ENCODE assay signal across 10 cellular contexts in the genomic region with DNA sequence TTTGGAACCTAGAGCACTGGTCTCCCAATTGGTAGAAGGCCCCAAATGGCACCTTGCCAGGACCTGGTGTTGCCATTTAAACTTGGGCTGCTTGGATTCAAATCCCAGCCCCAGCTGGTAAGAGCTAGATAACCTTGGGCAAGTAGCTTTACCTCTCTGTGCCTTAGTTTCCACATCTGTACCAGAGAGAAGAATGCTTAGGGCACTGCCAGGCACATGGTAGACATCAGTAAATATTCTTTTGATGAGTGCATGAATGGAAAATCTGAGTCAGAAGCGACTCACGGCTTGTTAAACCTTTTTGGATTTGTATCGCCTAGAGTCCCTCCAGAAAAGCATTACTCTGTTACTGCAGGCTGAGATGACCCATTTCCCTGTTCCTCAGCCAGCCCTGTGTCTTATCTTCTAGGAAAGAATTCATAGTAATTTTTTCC.
DNase-seq lines count a peak whose midpoint lies in the region; ATAC-seq and TF ChIP-seq lines count a peak whose summit lies in the region.
"Had no signal": no experiment of that assay in that cellular context is flagged by ENCODE, and none has a peak within 500 bp of the region (broad histone marks: within the 10 kb centered on the region; RNA-seq: fewer than 3 reads in every experiment).

No MANE protein-coding gene starts in this region.

- H3K36me3 ChIP-seq in adrenal gland (replicated peaks in 1 of 2) = no peaks in the 10 kb centered on the region
- no peaks in the 10 kb centered on the region for H3K36me3 ChIP-seq in CD8-positive, alpha-beta T cell (ENCODE audit: insufficient read depth, low read length)
- H3K36me3 ChIP-seq: Peyer's patch had no signal

- POLR2A ChIA-PET in CD8-positive, alpha-beta T cell (lab: Charles Lee) = no interaction called here

- CTCF ChIA-PET in CD8-positive, alpha-beta T cell (lab: Charles Lee) = no interaction called here

- intact Hi-C loops in adrenal gland (cut with DNase I) = no loop called here
- intact Hi-C loops in CD8-positive, alpha-beta T cell (cut with DNase I, micrococcal nuclease) = no loop called here

- TF ChIP-seq POLR2A in adrenal gland (IDR thresholded peaks at IDR 0.05) = no peak

- peaks cover 0 to 9% of the 10 kb centered on the region in 2 donors for H3K4me1 ChIP-seq in adrenal gland (replicated peaks in 1 of 2)
- H3K4me1 ChIP-seq in CD8-positive, alpha-beta T cell (ENCODE audit: insufficient read depth, low read length) = peaks cover 2% of the 10 kb centered on the region

- no peak overlapping the region for H3K4me3 ChIP-seq in AG10803 (ENCODE audit: low read length)
- no peak overlapping the region for H3K4me3 ChIP-seq in adrenal gland
- no peak overlapping the region for H3K4me3 ChIP-seq in CD8-positive, alpha-beta T cell (ENCODE audit: low read depth, low read length)
- H3K4me3 ChIP-seq: Peyer's patch had no signal

- peaks cover 46% of the 10 kb centered on the region for H3K4me1 Mint-ChIP-seq in HFFc6 (ENCODE audit: low read depth)
- H3K4me1 Mint-ChIP-seq in CD8-positive, alpha-beta T cell (ENCODE audit: low read depth) = peaks cover 11% of the 10 kb centered on the region

- peaks cover 8% of the 10 kb centered on the region for H3K27me3 Mint-ChIP-seq in HFFc6 (ENCODE audit: insufficient read depth)
- no peaks in the 10 kb centered on the region for H3K27me3 Mint-ChIP-seq in CD8-positive, alpha-beta T cell (ENCODE audit: low read depth)

- no peaks in the 10 kb centered on the region for H3K9me3 Mint-ChIP-seq in HFFc6
- H3K9me3 Mint-ChIP-seq in CD8-positive, alpha-beta T cell = no peaks in the 10 kb centered on the region

- H3K36me3 Mint-ChIP-seq in HFFc6 (ENCODE audit: low read depth) = peaks cover 16% of the 10 kb centered on the region
- H3K36me3 Mint-ChIP-seq in CD8-positive, alpha-beta T cell = peaks cover 6% of the 10 kb centered on the region

- peak overlapping the region in 2 of 5 donors; percentile 73 to 81 for H3K27ac ChIP-seq in adrenal gland
- H3K27ac ChIP-seq in CD8-positive, alpha-beta T cell (ENCODE audit: low read depth, low read length) = no peak overlapping the region
- H3K27ac ChIP-seq: Peyer's patch had no signal

- DNase-seq in AG10803 (ENCODE audit: low read depth) = peak; percentile 92
- DNase-seq in HFFc6 = peak; percentile 96
- peak in 5 of 7 donors; percentile 34 to 76 (median 38) for DNase-seq in adrenal gland
- DNase-seq in kidney glomerular epithelial cell (lab: John Stamatoyannopoulos, UW) = peak; percentile 81
- DNase-seq in CD8-positive, alpha-beta T cell = no peak
- DNase-seq: activated naive CD4-positive, alpha-beta T cell treated with Interleukin-2 at 50 U/mL for 16 hours; Peyer's patch had no signal

- H3K27ac Mint-ChIP-seq in HFFc6 = peak overlapping the region; percentile 100
- H3K27ac Mint-ChIP-seq in CD8-positive, alpha-beta T cell = no peak overlapping the region

- TF ChIP-seq CTCF in AG10803 (conservative IDR thresholded peaks at IDR 0.05; ENCODE audit: low read length) (no peak), HFFc6 (IDR thresholded peaks at IDR 0.05) (no peak), adrenal gland (IDR thresholded peaks at IDR 0.05) (no peak)
- no peak for TF ChIP-seq CTCF in CD8-positive, alpha-beta T cell (IDR thresholded peaks at IDR 0.05)

- no peaks in the 10 kb centered on the region for H3K9me3 ChIP-seq in adrenal gland (replicated peaks in 1 of 3)
- no peaks in the 10 kb centered on the region for H3K9me3 ChIP-seq in CD8-positive, alpha-beta T cell (ENCODE audit: low read length)
- H3K9me3 ChIP-seq: Peyer's patch had no signal

- H3K4me3 Mint-ChIP-seq in HFFc6 = peak overlapping the region; percentile 82
- no peak overlapping the region for H3K4me3 Mint-ChIP-seq in CD8-positive, alpha-beta T cell

- no peaks in the 10 kb centered on the region for H3K27me3 ChIP-seq in adrenal gland
- H3K27me3 ChIP-seq in CD8-positive, alpha-beta T cell (ENCODE audit: insufficient read depth, low read length) = no peaks in the 10 kb centered on the region
- H3K27me3 ChIP-seq: Peyer's patch had no signal

- 51 to 73% (median 55%) methylated on average over 3 of the region's 3 CpGs for WGBS in adrenal gland, 4 donors

- no peak for ATAC-seq in CD8-positive, alpha-beta T cell
- no peak for ATAC-seq in GM21367 (IDR thresholded peaks at IDR 0.05; ENCODE audit: unreplicated experiment)
- no peak for ATAC-seq in GM19035 (IDR thresholded peaks at IDR 0.05; ENCODE audit: unreplicated experiment)
- ATAC-seq in HG02970 (IDR thresholded peaks at IDR 0.05; ENCODE audit: low FRiP score, unreplicated experiment) = no peak

Comparison
In these comparisons a context has a peak if more than half of its experiments do, and no peak if none do; other contexts are left out.
1. DNase-seq: peak in AG10803 (single experiment), HFFc6 (single experiment), adrenal gland (5 of 7) and kidney glomerular epithelial cell (single experiment); none in CD8-positive, alpha-beta T cell (0 of 7).